ENCODE assay signal across 1 cellular context in genomic region chr20:36875702-36876472, GRCh38.
A peak's percentile ranks its signal among the peaks of the same experiment; 100 is the strongest.
TF ChIP-seq lines count a peak whose summit lies in the region.

Gene TLDC2 (plus strand): TSS chr20:36876138. CDS start chr20:36876175, 37 bp downstream.

TF ChIP-seq in HepG2, 621 proteins besides CTCF, POLR2A, EP300 and RAD21 (continued from another document and continues in another):
- TF ChIP-seq NFAT5 (CRISPR knock-in tag; IDR thresholded peaks at IDR 0.05) (no peak), ATRX (CRISPR knock-in tag; IDR thresholded peaks at IDR 0.05; ENCODE audit: borderline replicate concordance) (no peak), ZNF678 (CRISPR knock-in tag; IDR thresholded peaks at IDR 0.05) (peak; percentile 46; the same call in 1 of the 2 replicates), FOXA1 (IDR thresholded peaks at IDR 0.05) (no peak), FOXA1 (CRISPR knock-in tag; IDR thresholded peaks at IDR 0.05) (no peak), CEBPB (IDR thresholded peaks at IDR 0.05; ENCODE audit: borderline replicate concordance, low read depth, low read length) (no peak), AGO1 (IDR thresholded peaks at IDR 0.05; ENCODE audit: low read depth, low read length, poor library complexity, severe bottlenecking) (no peak), GATAD1 (CRISPR knock-in tag; IDR thresholded peaks at IDR 0.05) (no peak), ZSCAN20 (CRISPR knock-in tag; IDR thresholded peaks at IDR 0.05; ENCODE audit: borderline replicate concordance) (no peak), ZNF616 (CRISPR knock-in tag; IDR thresholded peaks at IDR 0.05; ENCODE audit: low read depth) (no peak), SAFB2 (CRISPR knock-in tag; IDR thresholded peaks at IDR 0.05; ENCODE audit: borderline replicate concordance, low read depth) (peak; percentile 87), ZNF451 (CRISPR knock-in tag; IDR thresholded peaks at IDR 0.05) (peak; percentile 87; the same call in 1 of the 2 replicates), WIZ (CRISPR knock-in tag; IDR thresholded peaks at IDR 0.05) (no peak), ZNF160 (CRISPR knock-in tag; IDR thresholded peaks at IDR 0.05) (no peak), MXD4 (CRISPR knock-in tag; IDR thresholded peaks at IDR 0.05) (no peak), SRSF4 (IDR thresholded peaks at IDR 0.05; ENCODE audit: low read depth, low read length, poor library complexity, severe bottlenecking) (no peak), MEIS1 (CRISPR knock-in tag; IDR thresholded peaks at IDR 0.05; ENCODE audit: borderline replicate concordance) (peak; percentile 98), XRCC5 (optimal IDR thresholded peaks at IDR 0.05; ENCODE audit: low read length) (peak; percentile 79), PHF8 (CRISPR knock-in tag; IDR thresholded peaks at IDR 0.05) (peak; percentile 66), KDM2A (CRISPR knock-in tag; IDR thresholded peaks at IDR 0.05; ENCODE audit: borderline replicate concordance, low read depth) (peak; percentile 38; the same call in 1 of the 2 replicates), ZNF10 (CRISPR knock-in tag; IDR thresholded peaks at IDR 0.05; ENCODE audit: borderline replicate concordance, low read depth) (no peak), CENPT (CRISPR knock-in tag; IDR thresholded peaks at IDR 0.05; ENCODE audit: low read depth) (0 out of 2 replicates have a peak, but pooled peaks have one; percentile 25), PRPF4 (IDR thresholded peaks at IDR 0.05; ENCODE audit: low read depth, low read length, poor library complexity, severe bottlenecking) (no peak), ELF3 (CRISPR knock-in tag; IDR thresholded peaks at IDR 0.05) (peak; percentile 16; the same call in 1 of the 2 replicates), TFAP4 (IDR thresholded peaks at IDR 0.05; ENCODE audit: borderline replicate concordance, low read depth) (peak; percentile 91; the same call in 1 of the 2 replicates), MLXIP (CRISPR knock-in tag; IDR thresholded peaks at IDR 0.05; ENCODE audit: borderline replicate concordance) (no peak), SALL2 (CRISPR knock-in tag; IDR thresholded peaks at IDR 0.05) (no peak), HNRNPUL1 (IDR thresholded peaks at IDR 0.05; ENCODE audit: low read depth, low read length) (no peak), ZNF317 (CRISPR knock-in tag; IDR thresholded peaks at IDR 0.05) (peak; percentile 72; the same call in 1 of the 2 replicates), RBM22 (optimal IDR thresholded peaks at IDR 0.05; ENCODE audit: low read length) (no peak), POGZ (CRISPR knock-in tag; IDR thresholded peaks at IDR 0.05) (0 out of 2 replicates have a peak, but pooled peaks have one; percentile 43), ZFP36L1 (CRISPR knock-in tag; IDR thresholded peaks at IDR 0.05) (no peak), MIER3 (CRISPR knock-in tag; IDR thresholded peaks at IDR 0.05; ENCODE audit: borderline replicate concordance) (no peak)
- TF ChIP-seq, protein P1, sequence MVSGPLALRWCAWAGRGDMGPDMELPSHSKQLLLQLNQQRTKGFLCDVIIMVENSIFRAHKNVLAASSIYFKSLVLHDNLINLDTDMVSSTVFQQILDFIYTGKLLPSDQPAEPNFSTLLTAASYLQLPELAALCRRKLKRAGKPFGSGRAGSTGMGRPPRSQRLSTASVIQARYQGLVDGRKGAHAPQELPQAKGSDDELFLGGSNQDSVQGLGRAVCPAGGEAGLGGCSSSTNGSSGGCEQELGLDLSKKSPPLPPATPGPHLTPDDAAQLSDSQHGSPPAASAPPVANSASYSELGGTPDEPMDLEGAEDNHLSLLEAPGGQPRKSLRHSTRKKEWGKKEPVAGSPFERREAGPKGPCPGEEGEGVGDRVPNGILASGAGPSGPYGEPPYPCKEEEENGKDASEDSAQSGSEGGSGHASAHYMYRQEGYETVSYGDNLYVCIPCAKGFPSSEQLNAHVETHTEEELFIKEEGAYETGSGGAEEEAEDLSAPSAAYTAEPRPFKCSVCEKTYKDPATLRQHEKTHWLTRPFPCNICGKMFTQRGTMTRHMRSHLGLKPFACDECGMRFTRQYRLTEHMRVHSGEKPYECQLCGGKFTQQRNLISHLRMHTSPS (CRISPR knock-in tag; IDR thresholded peaks at IDR 0.05; ENCODE audit: low read depth), result peak; percentile 99
- TF ChIP-seq, protein P2, sequence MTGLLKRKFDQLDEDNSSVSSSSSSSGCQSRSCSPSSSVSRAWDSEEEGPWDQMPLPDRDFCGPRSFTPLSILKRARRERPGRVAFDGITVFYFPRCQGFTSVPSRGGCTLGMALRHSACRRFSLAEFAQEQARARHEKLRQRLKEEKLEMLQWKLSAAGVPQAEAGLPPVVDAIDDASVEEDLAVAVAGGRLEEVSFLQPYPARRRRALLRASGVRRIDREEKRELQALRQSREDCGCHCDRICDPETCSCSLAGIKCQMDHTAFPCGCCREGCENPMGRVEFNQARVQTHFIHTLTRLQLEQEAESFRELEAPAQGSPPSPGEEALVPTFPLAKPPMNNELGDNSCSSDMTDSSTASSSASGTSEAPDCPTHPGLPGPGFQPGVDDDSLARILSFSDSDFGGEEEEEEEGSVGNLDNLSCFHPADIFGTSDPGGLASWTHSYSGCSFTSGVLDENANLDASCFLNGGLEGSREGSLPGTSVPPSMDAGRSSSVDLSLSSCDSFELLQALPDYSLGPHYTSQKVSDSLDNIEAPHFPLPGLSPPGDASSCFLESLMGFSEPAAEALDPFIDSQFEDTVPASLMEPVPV (CRISPR knock-in tag; IDR thresholded peaks at IDR 0.05), result peak; percentile 56; the same call in 1 of the 2 replicates
- TF ChIP-seq, protein P3, sequence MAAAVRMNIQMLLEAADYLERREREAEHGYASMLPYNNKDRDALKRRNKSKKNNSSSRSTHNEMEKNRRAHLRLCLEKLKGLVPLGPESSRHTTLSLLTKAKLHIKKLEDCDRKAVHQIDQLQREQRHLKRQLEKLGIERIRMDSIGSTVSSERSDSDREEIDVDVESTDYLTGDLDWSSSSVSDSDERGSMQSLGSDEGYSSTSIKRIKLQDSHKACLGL (CRISPR knock-in tag; IDR thresholded peaks at IDR 0.05), result peak; percentile 66; the same call in 1 of the 2 replicates
- TF ChIP-seq, protein P4, sequence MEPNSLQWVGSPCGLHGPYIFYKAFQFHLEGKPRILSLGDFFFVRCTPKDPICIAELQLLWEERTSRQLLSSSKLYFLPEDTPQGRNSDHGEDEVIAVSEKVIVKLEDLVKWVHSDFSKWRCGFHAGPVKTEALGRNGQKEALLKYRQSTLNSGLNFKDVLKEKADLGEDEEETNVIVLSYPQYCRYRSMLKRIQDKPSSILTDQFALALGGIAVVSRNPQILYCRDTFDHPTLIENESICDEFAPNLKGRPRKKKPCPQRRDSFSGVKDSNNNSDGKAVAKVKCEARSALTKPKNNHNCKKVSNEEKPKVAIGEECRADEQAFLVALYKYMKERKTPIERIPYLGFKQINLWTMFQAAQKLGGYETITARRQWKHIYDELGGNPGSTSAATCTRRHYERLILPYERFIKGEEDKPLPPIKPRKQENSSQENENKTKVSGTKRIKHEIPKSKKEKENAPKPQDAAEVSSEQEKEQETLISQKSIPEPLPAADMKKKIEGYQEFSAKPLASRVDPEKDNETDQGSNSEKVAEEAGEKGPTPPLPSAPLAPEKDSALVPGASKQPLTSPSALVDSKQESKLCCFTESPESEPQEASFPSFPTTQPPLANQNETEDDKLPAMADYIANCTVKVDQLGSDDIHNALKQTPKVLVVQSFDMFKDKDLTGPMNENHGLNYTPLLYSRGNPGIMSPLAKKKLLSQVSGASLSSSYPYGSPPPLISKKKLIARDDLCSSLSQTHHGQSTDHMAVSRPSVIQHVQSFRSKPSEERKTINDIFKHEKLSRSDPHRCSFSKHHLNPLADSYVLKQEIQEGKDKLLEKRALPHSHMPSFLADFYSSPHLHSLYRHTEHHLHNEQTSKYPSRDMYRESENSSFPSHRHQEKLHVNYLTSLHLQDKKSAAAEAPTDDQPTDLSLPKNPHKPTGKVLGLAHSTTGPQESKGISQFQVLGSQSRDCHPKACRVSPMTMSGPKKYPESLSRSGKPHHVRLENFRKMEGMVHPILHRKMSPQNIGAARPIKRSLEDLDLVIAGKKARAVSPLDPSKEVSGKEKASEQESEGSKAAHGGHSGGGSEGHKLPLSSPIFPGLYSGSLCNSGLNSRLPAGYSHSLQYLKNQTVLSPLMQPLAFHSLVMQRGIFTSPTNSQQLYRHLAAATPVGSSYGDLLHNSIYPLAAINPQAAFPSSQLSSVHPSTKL (CRISPR knock-in tag; IDR thresholded peaks at IDR 0.05), result peak; percentile 59
- TF ChIP-seq, protein P5, sequence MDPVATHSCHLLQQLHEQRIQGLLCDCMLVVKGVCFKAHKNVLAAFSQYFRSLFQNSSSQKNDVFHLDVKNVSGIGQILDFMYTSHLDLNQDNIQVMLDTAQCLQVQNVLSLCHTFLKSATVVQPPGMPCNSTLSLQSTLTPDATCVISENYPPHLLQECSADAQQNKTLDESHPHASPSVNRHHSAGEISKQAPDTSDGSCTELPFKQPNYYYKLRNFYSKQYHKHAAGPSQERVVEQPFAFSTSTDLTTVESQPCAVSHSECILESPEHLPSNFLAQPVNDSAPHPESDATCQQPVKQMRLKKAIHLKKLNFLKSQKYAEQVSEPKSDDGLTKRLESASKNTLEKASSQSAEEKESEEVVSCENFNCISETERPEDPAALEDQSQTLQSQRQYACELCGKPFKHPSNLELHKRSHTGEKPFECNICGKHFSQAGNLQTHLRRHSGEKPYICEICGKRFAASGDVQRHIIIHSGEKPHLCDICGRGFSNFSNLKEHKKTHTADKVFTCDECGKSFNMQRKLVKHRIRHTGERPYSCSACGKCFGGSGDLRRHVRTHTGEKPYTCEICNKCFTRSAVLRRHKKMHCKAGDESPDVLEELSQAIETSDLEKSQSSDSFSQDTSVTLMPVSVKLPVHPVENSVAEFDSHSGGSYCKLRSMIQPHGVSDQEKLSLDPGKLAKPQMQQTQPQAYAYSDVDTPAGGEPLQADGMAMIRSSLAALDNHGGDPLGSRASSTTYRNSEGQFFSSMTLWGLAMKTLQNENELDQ (CRISPR knock-in tag; IDR thresholded peaks at IDR 0.05; ENCODE audit: borderline replicate concordance), result no peak
- TF ChIP-seq, protein P6, sequence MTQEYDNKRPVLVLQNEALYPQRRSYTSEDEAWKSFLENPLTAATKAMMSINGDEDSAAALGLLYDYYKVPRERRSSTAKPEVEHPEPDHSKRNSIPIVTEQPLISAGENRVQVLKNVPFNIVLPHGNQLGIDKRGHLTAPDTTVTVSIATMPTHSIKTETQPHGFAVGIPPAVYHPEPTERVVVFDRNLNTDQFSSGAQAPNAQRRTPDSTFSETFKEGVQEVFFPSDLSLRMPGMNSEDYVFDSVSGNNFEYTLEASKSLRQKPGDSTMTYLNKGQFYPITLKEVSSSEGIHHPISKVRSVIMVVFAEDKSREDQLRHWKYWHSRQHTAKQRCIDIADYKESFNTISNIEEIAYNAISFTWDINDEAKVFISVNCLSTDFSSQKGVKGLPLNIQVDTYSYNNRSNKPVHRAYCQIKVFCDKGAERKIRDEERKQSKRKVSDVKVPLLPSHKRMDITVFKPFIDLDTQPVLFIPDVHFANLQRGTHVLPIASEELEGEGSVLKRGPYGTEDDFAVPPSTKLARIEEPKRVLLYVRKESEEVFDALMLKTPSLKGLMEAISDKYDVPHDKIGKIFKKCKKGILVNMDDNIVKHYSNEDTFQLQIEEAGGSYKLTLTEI (CRISPR knock-in tag; conservative IDR thresholded peaks at IDR 0.05), result no peak
